ENCODE assay signal across 1 cellular context in the genomic region with DNA sequence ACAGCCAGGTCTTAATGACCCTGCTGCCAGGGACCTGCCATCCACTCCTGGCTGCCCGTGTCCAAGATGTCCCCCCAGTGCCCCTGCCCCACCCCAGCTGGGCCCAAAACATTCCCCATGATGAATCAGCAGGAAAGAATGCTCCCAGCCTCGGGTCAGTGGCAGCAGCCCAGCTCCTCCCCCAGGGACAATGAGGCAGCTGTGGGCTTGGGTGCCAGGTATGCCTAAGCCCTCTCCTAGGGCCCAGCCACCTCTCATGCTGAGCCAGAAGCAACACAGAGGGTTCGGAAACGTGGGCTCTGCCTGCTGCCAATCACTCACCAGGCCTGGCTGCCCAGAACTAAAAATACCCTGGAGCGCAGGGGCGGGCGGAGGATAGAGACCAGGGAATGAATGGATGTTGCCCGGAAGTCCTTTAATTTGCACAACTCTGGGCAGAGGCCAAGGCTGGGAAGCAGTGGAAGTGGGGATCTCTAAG.
TF ChIP-seq lines count a peak whose summit lies in the region.

No MANE protein-coding gene starts in this region.

TF ChIP-seq in HepG2, 621 proteins besides CTCF, POLR2A, EP300 and RAD21 (continued from another document and continues in another):
- TF ChIP-seq, protein P1, sequence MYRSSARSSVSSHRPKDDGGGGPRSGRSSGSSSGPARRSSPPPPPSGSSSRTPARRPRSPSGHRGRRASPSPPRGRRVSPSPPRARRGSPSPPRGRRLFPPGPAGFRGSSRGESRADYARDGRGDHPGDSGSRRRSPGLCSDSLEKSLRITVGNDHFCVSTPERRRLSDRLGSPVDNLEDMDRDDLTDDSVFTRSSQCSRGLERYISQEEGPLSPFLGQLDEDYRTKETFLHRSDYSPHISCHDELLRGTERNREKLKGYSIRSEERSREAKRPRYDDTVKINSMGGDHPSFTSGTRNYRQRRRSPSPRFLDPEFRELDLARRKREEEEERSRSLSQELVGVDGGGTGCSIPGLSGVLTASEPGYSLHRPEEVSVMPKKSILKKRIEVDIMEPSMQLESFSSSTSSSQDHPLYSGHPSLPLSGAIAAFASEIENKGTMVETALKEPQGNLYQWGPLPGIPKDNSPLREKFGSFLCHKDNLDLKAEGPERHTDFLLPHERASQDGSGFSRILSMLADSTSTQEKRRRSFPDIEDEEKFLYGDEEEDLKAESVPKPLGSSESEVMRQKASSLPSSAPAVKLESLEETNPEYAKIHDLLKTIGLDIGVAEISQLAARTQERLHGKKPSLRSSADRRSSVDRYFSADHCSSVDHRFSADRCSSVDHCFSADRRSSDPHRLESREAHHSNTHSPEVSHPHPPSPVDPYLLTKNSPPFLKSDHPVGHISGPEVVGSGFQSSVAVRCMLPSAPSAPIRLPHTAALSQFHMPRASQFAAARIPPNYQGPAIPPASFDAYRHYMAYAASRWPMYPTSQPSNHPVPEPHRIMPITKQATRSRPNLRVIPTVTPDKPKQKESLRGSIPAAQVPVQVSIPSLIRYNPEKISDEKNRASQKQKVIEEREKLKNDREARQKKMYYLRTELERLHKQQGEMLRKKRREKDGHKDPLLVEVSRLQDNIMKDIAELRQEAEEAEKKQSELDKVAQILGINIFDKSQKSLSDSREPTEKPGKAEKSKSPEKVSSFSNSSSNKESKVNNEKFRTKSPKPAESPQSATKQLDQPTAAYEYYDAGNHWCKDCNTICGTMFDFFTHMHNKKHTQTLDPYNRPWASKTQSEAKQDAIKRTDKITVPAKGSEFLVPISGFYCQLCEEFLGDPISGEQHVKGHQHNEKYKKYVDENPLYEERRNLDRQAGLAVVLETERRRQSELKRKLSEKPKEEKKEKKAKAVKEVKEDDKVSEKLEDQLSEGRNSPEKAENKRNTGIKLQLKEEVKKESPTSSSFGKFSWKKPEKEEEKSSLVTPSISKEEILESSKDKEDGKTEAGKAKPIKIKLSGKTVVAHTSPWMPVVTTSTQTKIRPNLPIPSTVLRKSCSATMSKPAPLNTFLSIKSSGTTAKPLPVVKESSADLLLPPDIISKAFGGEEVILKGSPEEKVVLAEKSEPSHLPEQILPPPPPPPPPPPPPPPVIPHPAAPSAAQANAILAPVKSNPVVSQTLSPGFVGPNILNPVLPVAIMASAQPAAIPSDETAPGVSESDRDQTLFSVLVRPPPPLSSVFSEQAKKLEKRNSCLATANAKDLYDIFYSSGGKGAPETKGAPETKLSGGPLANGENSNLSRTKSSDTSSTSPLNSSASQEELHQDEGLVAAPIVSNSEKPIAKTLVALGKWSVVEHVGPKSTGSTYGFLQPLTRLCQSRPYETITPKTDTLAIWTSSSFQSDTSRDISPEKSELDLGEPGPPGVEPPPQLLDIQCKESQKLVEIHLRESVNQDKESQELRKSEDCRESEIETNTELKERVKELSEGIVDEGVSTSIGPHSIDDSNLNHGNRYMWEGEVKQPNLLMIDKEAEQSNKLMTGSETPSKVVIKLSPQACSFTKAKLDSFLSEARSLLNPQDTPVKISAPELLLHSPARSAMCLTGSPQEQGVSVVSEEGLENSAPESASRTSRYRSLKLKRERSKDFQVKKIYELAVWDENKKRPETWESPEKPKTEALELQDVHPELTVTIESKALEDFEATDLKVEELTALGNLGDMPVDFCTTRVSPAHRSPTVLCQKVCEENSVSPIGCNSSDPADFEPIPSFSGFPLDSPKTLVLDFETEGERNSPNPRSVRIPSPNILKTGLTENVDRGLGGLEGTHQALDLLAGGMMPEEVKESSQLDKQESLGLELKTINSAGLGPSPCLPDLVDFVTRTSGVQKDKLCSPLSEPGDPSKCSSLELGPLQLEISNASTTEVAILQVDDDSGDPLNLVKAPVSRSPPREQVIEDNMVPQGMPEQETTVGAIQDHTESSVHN (CRISPR knock-in tag; IDR thresholded peaks at IDR 0.05): no peak
- TF ChIP-seq ZNF225 (CRISPR knock-in tag; IDR thresholded peaks at IDR 0.05): no peak
- TF ChIP-seq ESRRA (CRISPR knock-in tag; IDR thresholded peaks at IDR 0.05; ENCODE audit: low read depth): no peak
- peak; percentile 10; the same call in 1 of the 2 replicates for TF ChIP-seq HMG20A (CRISPR knock-in tag; IDR thresholded peaks at IDR 0.05; ENCODE audit: borderline replicate concordance)
- no peak for TF ChIP-seq AKAP8 (CRISPR knock-in tag; IDR thresholded peaks at IDR 0.05)
- no peak for TF ChIP-seq BRD4 (CRISPR knock-in tag; IDR thresholded peaks at IDR 0.05)
- TF ChIP-seq ZSCAN22 (CRISPR knock-in tag; IDR thresholded peaks at IDR 0.05): no peak; the same call in 1 of the 2 replicates
- TF ChIP-seq ZNF354B (CRISPR knock-in tag; IDR thresholded peaks at IDR 0.05): 0 out of 2 replicates have a peak, but pooled peaks have one; percentile 27
- TF ChIP-seq KDM2A (CRISPR knock-in tag; IDR thresholded peaks at IDR 0.05; ENCODE audit: borderline replicate concordance, low read depth): peak; percentile 42; the same call in 1 of the 2 replicates
- peak; percentile 89 for TF ChIP-seq ATF3 (CRISPR knock-in tag; IDR thresholded peaks at IDR 0.05)
- 0 out of 2 replicates have a peak, but pooled peaks have one; percentile 36 for TF ChIP-seq ZNF746 (CRISPR knock-in tag; IDR thresholded peaks at IDR 0.05)
- peak; percentile 60 for TF ChIP-seq YY1 (IDR thresholded peaks at IDR 0.05; ENCODE audit: insufficient read depth, insufficient replicate concordance, low read depth, low read length)
- TF ChIP-seq ETV5 (CRISPR knock-in tag; IDR thresholded peaks at IDR 0.05; ENCODE audit: borderline replicate concordance): peak; percentile 68; the same call in 1 of the 2 replicates
- no peak for TF ChIP-seq CREB1 (IDR thresholded peaks at IDR 0.05)
- TF ChIP-seq CREB1 (CRISPR knock-in tag; IDR thresholded peaks at IDR 0.05): no peak
- peak; percentile 39; the same call in 1 of the 2 replicates for TF ChIP-seq ZFY (CRISPR knock-in tag; IDR thresholded peaks at IDR 0.05)
- TF ChIP-seq TCF7 (IDR thresholded peaks at IDR 0.05; ENCODE audit: low read depth): no peak
- TF ChIP-seq JUND (CRISPR knock-in tag; IDR thresholded peaks at IDR 0.05): peak; percentile 89
- TF ChIP-seq HMG20B (CRISPR knock-in tag; conservative IDR thresholded peaks at IDR 0.05): no peak
- peak; percentile 34; the same call in 1 of the 2 replicates for TF ChIP-seq SMAD1 (CRISPR knock-in tag; IDR thresholded peaks at IDR 0.05; ENCODE audit: borderline replicate concordance, low read depth)
- no peak for TF ChIP-seq GTF3A (CRISPR knock-in tag; conservative IDR thresholded peaks at IDR 0.05)
- no peak for TF ChIP-seq MXD4 (CRISPR knock-in tag; IDR thresholded peaks at IDR 0.05)
- TF ChIP-seq HNF1A (IDR thresholded peaks at IDR 0.05; ENCODE audit: low read depth): no peak
- TF ChIP-seq HNF1A (CRISPR knock-in tag; IDR thresholded peaks at IDR 0.05; ENCODE audit: borderline replicate concordance): peak; percentile 11; the same call in 1 of the 2 replicates
- TF ChIP-seq ZFX (CRISPR knock-in tag; IDR thresholded peaks at IDR 0.05; ENCODE audit: low read depth): peak; percentile 56
- no peak for TF ChIP-seq MZF1 (CRISPR knock-in tag; IDR thresholded peaks at IDR 0.05; ENCODE audit: borderline replicate concordance)
- TF ChIP-seq SAP130 (CRISPR knock-in tag; IDR thresholded peaks at IDR 0.05; ENCODE audit: low read depth): peak; percentile 46; the same call in 1 of the 2 replicates
- no peak for TF ChIP-seq ZNF572 (CRISPR knock-in tag; IDR thresholded peaks at IDR 0.05)
- no peak for TF ChIP-seq ATAD3A (CRISPR knock-in tag; IDR thresholded peaks at IDR 0.05)
- TF ChIP-seq ZIK1 (CRISPR knock-in tag; IDR thresholded peaks at IDR 0.05; ENCODE audit: borderline replicate concordance, low read depth): no peak
- no peak for TF ChIP-seq TCF7L2 (IDR thresholded peaks at IDR 0.05; ENCODE audit: low read depth, low read length)
- TF ChIP-seq CENPT (CRISPR knock-in tag; IDR thresholded peaks at IDR 0.05; ENCODE audit: low read depth): no peak
- peak; percentile 13; the same call in 1 of the 2 replicates for TF ChIP-seq ZFP1 (CRISPR knock-in tag; IDR thresholded peaks at IDR 0.05)
- peak; percentile 32 for TF ChIP-seq GATAD2A (CRISPR knock-in tag; IDR thresholded peaks at IDR 0.05)
- no peak for TF ChIP-seq ZNF609 (CRISPR knock-in tag; IDR thresholded peaks at IDR 0.05; ENCODE audit: borderline replicate concordance)
- no peak for TF ChIP-seq ZNF766 (CRISPR knock-in tag; IDR thresholded peaks at IDR 0.05; ENCODE audit: borderline replicate concordance)
- peak; percentile 1; the same call in 1 of the 2 replicates for TF ChIP-seq JUN (CRISPR knock-in tag; IDR thresholded peaks at IDR 0.05)
- no peak for TF ChIP-seq ZZZ3 (CRISPR knock-in tag; IDR thresholded peaks at IDR 0.05; ENCODE audit: borderline replicate concordance)
- TF ChIP-seq PHF21A (CRISPR knock-in tag; IDR thresholded peaks at IDR 0.05): 0 out of 2 replicates have a peak, but pooled peaks have one; percentile 10
- no peak; the same call in 1 of the 2 replicates for TF ChIP-seq MED1 (CRISPR knock-in tag; IDR thresholded peaks at IDR 0.05)
- TF ChIP-seq ZSCAN25 (CRISPR knock-in tag; IDR thresholded peaks at IDR 0.05): no peak
- TF ChIP-seq ZNF878 (CRISPR knock-in tag; IDR thresholded peaks at IDR 0.05): no peak
- TF ChIP-seq, protein P2, sequence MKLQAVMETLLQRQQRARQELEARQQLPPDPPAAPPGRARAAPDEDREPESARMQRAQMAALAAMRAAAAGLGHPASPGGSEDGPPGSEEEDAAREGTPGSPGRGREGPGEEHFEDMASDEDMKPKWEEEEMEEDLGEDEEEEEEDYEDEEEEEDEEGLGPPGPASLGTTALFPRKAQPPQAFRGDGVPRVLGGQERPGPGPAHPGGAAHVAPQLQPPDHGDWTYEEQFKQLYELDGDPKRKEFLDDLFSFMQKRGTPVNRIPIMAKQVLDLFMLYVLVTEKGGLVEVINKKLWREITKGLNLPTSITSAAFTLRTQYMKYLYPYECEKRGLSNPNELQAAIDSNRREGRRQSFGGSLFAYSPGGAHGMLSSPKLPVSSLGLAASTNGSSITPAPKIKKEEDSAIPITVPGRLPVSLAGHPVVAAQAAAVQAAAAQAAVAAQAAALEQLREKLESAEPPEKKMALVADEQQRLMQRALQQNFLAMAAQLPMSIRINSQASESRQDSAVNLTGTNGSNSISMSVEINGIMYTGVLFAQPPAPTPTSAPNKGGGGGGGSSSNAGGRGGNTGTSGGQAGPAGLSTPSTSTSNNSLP (IDR thresholded peaks at IDR 0.05; ENCODE audit: low read depth, low read length): no peak
- no peak for TF ChIP-seq NFIC (IDR thresholded peaks at IDR 0.05; ENCODE audit: low read length)
- no peak for TF ChIP-seq YEATS4 (CRISPR knock-in tag; IDR thresholded peaks at IDR 0.05; ENCODE audit: borderline replicate concordance)
- peak; percentile 29; the same call in 1 of the 2 replicates for TF ChIP-seq ERF (CRISPR knock-in tag; IDR thresholded peaks at IDR 0.05)
